8 cellular contexts compared by ENCODE assay signal in the genomic region with DNA sequence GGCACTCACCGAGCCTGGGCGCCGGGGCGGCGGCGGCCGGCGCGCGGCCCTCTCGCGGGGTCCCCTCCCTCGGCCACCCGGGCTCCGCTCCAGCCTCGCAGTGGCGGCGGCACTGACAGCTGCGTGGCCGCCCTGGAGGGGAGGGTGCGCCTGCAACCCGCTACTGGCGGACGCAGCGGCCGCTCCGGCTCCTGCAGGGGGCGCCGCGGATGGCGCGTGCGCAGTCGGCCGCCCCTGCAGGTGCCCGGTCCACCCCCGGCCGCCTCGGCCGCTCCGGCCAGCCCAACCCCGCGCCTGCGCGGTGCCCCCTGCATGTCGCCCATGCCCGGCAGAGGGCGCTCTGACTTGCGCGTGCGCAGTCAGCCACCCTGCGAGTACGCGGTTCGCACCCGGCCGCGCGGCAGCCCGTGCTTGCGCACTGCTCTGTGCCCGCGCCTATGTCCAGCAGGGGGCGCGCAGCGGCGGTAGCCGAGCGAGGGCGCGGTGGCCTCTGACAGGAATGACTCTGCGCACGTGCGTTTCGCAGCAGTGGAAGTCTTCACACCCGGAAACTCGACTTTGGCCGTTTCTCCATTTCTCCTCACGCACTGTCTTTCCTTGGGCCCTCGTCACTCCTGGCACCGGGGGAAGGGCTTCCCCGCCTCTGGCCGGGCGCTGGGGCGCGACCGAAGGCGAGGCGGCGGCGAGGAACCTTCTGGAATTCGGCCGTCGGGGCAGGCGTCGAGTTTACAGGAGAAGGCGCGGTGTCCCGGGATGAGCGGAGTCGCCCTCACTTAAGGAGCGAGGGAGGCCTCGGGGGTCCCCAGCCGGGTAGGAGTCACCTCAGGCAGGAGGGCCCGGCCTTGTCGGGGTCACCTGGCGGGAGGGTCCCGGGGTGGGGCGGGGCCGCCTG. TPM values are rescaled to one million over a fixed set of nuclear protein-coding genes. Genes with fewer than 3 reads are reported as not detected.
DNase-seq lines count a peak whose midpoint lies in the region; ATAC-seq, FAIRE-seq and TF ChIP-seq lines count a peak whose summit lies in the region.

Gene ABCA3, minus strand, starts transcription at position 165 of the 892 bp plus-strand sequence. CDS start 14,262 bp downstream, outside the sequence.

- H3K9me3 Mint-ChIP-seq in Calu3 (ENCODE audit: low read depth, unreplicated experiment), result no peaks in the 10 kb centered on the region
- H3K9me3 Mint-ChIP-seq in endothelial cell (ENCODE audit: unreplicated experiment), result no peaks in the 10 kb centered on the region
- H3K9me3 Mint-ChIP-seq in mesothelial cell of epicardium, result no peaks in the 10 kb centered on the region

- intact Hi-C loops in Calu3 (cut with micrococcal nuclease; ENCODE audit: unreplicated experiment), result no loop called here

- peaks cover 18% of the 10 kb centered on the region for H3K4me1 Mint-ChIP-seq in Calu3 (ENCODE audit: low read depth, unreplicated experiment)
- peaks cover 8% of the 10 kb centered on the region for H3K4me1 Mint-ChIP-seq in endothelial cell (ENCODE audit: unreplicated experiment)
- H3K4me1 Mint-ChIP-seq in mesothelial cell of epicardium, result peaks cover 6% of the 10 kb centered on the region

- DNase-seq in Calu3 (peak; percentile 99), HTR-8/SVneo (ENCODE audit: insufficient read length, low spot score) (peak; percentile 96), NOMO-1 treated with DMSO at 0.1 percent for 48 hours (lab: John Stamatoyannopoulos, UW; ENCODE audit: unreplicated experiment) (peak; percentile 87), endothelial cell (ENCODE audit: low spot score) (peak; percentile 100), mesothelial cell of epicardium (ENCODE audit: low spot score in 2 of 2, unreplicated experiment in 2 of 2) (peak; percentile 95 to 100)
- DNase-seq in activated CD8-positive, alpha-beta memory T cell treated with anti-CD3 and anti-CD28 coated beads, Interleukin-2, amount 50 U/mL, for 24 hours (ENCODE audit: extremely low read depth), result peak; percentile 78
- peak; percentile 96 for DNase-seq in stimulated activated CD8-positive, alpha-beta memory T cell treated with anti-CD3 and anti-CD28 coated beads, Interleukin-15, amount 100 ng/mL, for 48 hours (ENCODE audit: low read depth in 2 of 2)

- H3K27ac Mint-ChIP-seq in Calu3 (ENCODE audit: unreplicated experiment), result peak within 1 kb of the TSS; percentile 60
- no peak within 1 kb of the TSS for H3K27ac Mint-ChIP-seq in endothelial cell (ENCODE audit: unreplicated experiment)
- peak within 1 kb of the TSS; percentile 26 for H3K27ac Mint-ChIP-seq in mesothelial cell of epicardium

- CTCF ChIA-PET in Calu3 (lab: Charles Lee), result interaction anchor here (0.6 kb wide), 1 partner anchor 37 kb away, joined by 5 read pairs; no protein-coding TSS in a partner anchor

- H3K27me3 Mint-ChIP-seq in Calu3 (ENCODE audit: unreplicated experiment) (peaks cover 18% of the 10 kb centered on the region), endothelial cell (ENCODE audit: unreplicated experiment) (peaks cover 12% of the 10 kb centered on the region), mesothelial cell of epicardium (ENCODE audit: low read depth) (peaks cover 79% of the 10 kb centered on the region)

- BruUV-seq in Calu3 (replicated peaks; lab: Mats Ljungman, UMichigan), result no TSS peak

- TF ChIP-seq CTCF in Calu3 (IDR thresholded peaks at IDR 0.05; ENCODE audit: unreplicated experiment), result peak; percentile 99
- peak; percentile 100 for TF ChIP-seq CTCF in endothelial cell (IDR thresholded peaks at IDR 0.05; ENCODE audit: unreplicated experiment)
- TF ChIP-seq CTCF in mesothelial cell of epicardium (IDR thresholded peaks at IDR 0.05; ENCODE audit: unreplicated experiment), result peak; percentile 100

- H3K4me3 Mint-ChIP-seq in Calu3 (ENCODE audit: low read depth, unreplicated experiment) (peak within 1 kb of the TSS; percentile 80), endothelial cell (ENCODE audit: unreplicated experiment) (peak within 1 kb of the TSS; percentile 87), mesothelial cell of epicardium (peak within 1 kb of the TSS; percentile 68)

- peak; percentile 82 for ATAC-seq in GM21381 (IDR thresholded peaks at IDR 0.05; ENCODE audit: unreplicated experiment)

- peak; percentile 98 for FAIRE-seq in HTR-8/SVneo (lab: Jason Lieb, UNC)

- H3K36me3 Mint-ChIP-seq in Calu3 (ENCODE audit: insufficient read depth, unreplicated experiment) (peaks cover 23% of the 10 kb centered on the region), endothelial cell (ENCODE audit: low read depth, unreplicated experiment) (peaks cover 3% of the 10 kb centered on the region), mesothelial cell of epicardium (no peaks in the 10 kb centered on the region)

RNA-seq across cellular contexts. Expression of gene ABCA3, which starts in this region (rescaled TPM):
- total RNA-seq in Calu3 (2022), result 7.6 and 9.6 TPM in 2 replicates
- 10.4 TPM for total RNA-seq in endothelial cell (ENCODE audit: unreplicated experiment)
- total RNA-seq in mesothelial cell of epicardium, result 3.5 to 3.9 TPM (median 3.6 TPM) in 3 replicates

Comparison
In these comparisons a context has a peak if more than half of its experiments do, and no peak if none do; other contexts are left out.
1. Peak in every context shown above with its lines: DNase-seq and ATAC-seq.